1 cellular context compared by ENCODE assay signal in the genomic region with DNA sequence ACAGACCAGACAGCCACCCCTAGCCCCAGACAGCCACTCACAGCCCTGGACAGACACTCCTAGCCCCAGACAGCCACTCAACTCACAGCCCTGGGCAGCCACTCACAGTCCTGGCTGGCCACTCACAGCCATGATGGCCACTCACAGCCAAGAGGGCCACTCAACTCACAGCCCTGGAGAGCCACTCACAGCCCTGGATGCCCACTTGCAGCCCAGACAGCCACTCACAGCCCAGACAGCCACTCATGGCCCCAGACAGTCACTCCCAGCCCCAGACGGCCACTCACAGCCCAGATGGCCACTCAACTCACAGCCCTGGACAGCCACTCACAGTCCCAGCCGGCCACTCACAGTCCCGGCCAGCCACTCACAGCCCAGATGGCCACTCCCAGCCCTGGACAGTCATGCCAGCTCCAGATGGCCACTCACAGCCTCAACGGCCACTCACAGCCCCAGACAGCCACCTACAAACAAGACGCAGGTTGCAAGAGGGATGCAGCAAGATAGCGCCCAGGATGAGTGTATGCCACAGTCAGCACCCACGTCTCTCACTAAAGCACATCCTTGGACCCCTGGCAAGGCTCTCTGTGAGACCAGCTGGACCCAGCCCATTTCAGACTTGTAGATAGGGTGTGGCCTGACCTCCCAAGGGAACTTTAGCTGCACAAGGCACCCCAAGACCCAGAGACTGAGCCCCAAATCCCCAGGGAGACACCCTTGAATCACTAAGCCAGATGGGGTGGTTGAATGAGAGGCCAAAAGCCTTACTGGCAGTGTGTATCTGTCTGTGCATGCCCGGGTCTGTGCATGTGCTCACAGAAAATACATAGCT.
TF ChIP-seq lines count a peak whose summit lies in the region.

No MANE protein-coding gene starts in this region.

TF ChIP-seq in WTC11, 78 proteins besides CTCF, POLR2A, EP300 and RAD21 (continued from another document):
- no peak for TF ChIP-seq E2F1 (CRISPR knock-in tag; IDR thresholded peaks at IDR 0.05)
- TF ChIP-seq, protein P1, sequence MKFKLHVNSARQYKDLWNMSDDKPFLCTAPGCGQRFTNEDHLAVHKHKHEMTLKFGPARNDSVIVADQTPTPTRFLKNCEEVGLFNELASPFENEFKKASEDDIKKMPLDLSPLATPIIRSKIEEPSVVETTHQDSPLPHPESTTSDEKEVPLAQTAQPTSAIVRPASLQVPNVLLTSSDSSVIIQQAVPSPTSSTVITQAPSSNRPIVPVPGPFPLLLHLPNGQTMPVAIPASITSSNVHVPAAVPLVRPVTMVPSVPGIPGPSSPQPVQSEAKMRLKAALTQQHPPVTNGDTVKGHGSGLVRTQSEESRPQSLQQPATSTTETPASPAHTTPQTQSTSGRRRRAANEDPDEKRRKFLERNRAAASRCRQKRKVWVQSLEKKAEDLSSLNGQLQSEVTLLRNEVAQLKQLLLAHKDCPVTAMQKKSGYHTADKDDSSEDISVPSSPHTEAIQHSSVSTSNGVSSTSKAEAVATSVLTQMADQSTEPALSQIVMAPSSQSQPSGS (CRISPR knock-in tag; IDR thresholded peaks at IDR 0.05; ENCODE audit: borderline replicate concordance, low read depth), result no peak
- TF ChIP-seq ZNF512 (CRISPR knock-in tag; IDR thresholded peaks at IDR 0.05; ENCODE audit: borderline replicate concordance), result no peak
- TF ChIP-seq IRF1 (CRISPR knock-in tag; IDR thresholded peaks at IDR 0.05), result no peak
- TF ChIP-seq, protein P2, sequence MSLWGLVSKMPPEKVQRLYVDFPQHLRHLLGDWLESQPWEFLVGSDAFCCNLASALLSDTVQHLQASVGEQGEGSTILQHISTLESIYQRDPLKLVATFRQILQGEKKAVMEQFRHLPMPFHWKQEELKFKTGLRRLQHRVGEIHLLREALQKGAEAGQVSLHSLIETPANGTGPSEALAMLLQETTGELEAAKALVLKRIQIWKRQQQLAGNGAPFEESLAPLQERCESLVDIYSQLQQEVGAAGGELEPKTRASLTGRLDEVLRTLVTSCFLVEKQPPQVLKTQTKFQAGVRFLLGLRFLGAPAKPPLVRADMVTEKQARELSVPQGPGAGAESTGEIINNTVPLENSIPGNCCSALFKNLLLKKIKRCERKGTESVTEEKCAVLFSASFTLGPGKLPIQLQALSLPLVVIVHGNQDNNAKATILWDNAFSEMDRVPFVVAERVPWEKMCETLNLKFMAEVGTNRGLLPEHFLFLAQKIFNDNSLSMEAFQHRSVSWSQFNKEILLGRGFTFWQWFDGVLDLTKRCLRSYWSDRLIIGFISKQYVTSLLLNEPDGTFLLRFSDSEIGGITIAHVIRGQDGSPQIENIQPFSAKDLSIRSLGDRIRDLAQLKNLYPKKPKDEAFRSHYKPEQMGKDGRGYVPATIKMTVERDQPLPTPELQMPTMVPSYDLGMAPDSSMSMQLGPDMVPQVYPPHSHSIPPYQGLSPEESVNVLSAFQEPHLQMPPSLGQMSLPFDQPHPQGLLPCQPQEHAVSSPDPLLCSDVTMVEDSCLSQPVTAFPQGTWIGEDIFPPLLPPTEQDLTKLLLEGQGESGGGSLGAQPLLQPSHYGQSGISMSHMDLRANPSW (CRISPR knock-in tag; conservative IDR thresholded peaks at IDR 0.05; ENCODE audit: low read depth), result no peak
- TF ChIP-seq CREM (CRISPR knock-in tag; IDR thresholded peaks at IDR 0.05), result no peak
- no peak for TF ChIP-seq ATF6 (CRISPR knock-in tag; IDR thresholded peaks at IDR 0.05)
- no peak for TF ChIP-seq ESRRA (CRISPR knock-in tag; IDR thresholded peaks at IDR 0.05; ENCODE audit: borderline replicate concordance)
- no peak for TF ChIP-seq PREB (CRISPR knock-in tag; IDR thresholded peaks at IDR 0.05; ENCODE audit: borderline replicate concordance)
- 0 out of 2 replicates have a peak, but pooled peaks have one; percentile 50 for TF ChIP-seq E2F4 (CRISPR knock-in tag; IDR thresholded peaks at IDR 0.05; ENCODE audit: borderline replicate concordance, low read depth)
- TF ChIP-seq, protein P3, sequence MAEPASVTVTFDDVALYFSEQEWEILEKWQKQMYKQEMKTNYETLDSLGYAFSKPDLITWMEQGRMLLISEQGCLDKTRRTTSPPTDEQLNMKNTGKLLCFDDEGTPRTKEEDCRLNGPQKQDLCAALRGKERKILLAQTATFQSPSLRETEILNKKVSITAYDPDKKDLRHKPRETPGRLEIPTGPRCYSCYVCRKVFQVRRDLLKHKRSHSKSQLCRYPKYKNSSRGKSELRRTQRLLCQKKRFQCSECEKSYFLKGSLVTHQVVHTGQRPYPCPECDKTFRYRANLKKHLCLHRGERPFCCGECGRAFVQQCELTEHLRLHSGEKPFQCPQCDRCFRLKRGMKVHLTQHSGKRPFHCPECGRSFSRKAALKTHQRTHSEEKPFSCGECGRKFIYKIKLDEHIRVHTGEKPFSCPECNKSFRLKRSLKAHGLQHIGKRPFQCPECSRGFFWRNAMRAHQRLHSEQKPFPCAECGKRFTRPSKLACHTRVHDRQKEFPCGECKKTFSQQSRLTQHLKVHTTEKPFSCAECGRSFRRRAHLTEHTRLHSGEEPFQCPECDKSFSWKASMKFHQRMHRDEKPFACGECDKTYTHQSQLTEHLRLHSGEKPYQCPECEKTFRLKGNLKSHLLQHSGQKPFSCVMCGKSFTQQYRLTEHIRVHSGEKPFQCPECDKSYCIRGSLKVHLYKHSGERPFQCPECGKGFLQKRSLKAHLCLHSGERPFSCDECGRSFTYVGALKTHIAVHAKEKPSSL (CRISPR knock-in tag; conservative IDR thresholded peaks at IDR 0.05), result no peak
- TF ChIP-seq IRF2 (CRISPR knock-in tag; IDR thresholded peaks at IDR 0.05; ENCODE audit: borderline replicate concordance, low read depth), result 0 out of 2 replicates have a peak, but pooled peaks have one; percentile 13
- TF ChIP-seq, protein P4, sequence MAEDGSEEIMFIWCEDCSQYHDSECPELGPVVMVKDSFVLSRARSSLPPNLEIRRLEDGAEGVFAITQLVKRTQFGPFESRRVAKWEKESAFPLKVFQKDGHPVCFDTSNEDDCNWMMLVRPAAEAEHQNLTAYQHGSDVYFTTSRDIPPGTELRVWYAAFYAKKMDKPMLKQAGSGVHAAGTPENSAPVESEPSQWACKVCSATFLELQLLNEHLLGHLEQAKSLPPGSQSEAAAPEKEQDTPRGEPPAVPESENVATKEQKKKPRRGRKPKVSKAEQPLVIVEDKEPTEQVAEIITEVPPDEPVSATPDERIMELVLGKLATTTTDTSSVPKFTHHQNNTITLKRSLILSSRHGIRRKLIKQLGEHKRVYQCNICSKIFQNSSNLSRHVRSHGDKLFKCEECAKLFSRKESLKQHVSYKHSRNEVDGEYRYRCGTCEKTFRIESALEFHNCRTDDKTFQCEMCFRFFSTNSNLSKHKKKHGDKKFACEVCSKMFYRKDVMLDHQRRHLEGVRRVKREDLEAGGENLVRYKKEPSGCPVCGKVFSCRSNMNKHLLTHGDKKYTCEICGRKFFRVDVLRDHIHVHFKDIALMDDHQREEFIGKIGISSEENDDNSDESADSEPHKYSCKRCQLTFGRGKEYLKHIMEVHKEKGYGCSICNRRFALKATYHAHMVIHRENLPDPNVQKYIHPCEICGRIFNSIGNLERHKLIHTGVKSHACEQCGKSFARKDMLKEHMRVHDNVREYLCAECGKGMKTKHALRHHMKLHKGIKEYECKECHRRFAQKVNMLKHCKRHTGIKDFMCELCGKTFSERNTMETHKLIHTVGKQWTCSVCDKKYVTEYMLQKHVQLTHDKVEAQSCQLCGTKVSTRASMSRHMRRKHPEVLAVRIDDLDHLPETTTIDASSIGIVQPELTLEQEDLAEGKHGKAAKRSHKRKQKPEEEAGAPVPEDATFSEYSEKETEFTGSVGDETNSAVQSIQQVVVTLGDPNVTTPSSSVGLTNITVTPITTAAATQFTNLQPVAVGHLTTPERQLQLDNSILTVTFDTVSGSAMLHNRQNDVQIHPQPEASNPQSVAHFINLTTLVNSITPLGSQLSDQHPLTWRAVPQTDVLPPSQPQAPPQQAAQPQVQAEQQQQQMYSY (CRISPR knock-in tag; IDR thresholded peaks at IDR 0.05), result no peak
- TF ChIP-seq, protein P5, sequence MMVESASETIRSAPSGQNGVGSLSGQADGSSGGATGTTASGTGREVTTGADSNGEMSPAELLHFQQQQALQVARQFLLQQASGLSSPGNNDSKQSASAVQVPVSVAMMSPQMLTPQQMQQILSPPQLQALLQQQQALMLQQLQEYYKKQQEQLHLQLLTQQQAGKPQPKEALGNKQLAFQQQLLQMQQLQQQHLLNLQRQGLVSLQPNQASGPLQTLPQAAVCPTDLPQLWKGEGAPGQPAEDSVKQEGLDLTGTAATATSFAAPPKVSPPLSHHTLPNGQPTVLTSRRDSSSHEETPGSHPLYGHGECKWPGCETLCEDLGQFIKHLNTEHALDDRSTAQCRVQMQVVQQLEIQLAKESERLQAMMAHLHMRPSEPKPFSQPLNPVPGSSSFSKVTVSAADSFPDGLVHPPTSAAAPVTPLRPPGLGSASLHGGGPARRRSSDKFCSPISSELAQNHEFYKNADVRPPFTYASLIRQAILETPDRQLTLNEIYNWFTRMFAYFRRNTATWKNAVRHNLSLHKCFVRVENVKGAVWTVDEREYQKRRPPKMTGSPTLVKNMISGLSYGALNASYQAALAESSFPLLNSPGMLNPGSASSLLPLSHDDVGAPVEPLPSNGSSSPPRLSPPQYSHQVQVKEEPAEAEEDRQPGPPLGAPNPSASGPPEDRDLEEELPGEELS (CRISPR knock-in tag; IDR thresholded peaks at IDR 0.05), result no peak
- TF ChIP-seq, protein P6, sequence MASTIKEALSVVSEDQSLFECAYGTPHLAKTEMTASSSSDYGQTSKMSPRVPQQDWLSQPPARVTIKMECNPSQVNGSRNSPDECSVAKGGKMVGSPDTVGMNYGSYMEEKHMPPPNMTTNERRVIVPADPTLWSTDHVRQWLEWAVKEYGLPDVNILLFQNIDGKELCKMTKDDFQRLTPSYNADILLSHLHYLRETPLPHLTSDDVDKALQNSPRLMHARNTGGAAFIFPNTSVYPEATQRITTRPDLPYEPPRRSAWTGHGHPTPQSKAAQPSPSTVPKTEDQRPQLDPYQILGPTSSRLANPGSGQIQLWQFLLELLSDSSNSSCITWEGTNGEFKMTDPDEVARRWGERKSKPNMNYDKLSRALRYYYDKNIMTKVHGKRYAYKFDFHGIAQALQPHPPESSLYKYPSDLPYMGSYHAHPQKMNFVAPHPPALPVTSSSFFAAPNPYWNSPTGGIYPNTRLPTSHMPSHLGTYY (CRISPR knock-in tag; IDR thresholded peaks at IDR 0.05), result no peak
- TF ChIP-seq ZNF138 (CRISPR knock-in tag; conservative IDR thresholded peaks at IDR 0.05), result no peak
- TF ChIP-seq TCF7 (CRISPR knock-in tag; IDR thresholded peaks at IDR 0.05; ENCODE audit: low read depth), result peak; percentile 60; the same call in 1 of the 2 replicates
- TF ChIP-seq ZNF317 (CRISPR knock-in tag; IDR thresholded peaks at IDR 0.05; ENCODE audit: borderline replicate concordance, low read depth), result no peak
